Comparison of ENCODE assay signal across 18 cellular contexts in the genomic region with DNA sequence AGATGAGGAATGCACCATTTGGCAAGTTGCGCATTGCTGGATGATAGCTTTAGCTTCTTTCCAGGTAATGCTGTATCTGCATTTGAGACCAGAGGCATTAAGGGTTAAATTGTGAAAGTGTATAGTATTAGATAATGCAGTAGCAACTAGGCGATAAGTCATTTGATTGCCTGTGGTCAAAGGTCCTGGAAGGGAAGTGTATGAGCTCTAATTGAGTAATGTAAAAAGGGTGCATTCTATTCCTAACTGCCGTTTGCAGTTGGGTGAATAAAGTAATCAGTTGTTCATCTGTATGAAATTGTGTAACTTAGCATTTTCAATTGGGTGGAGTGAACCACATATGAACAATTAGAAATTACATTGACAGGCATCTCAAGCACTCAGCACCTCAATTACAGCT.
"Had no signal": no experiment of that assay in that cellular context is flagged by ENCODE, and none has a peak within 500 bp of the region (broad histone marks: within the 10 kb centered on the region; RNA-seq: fewer than 3 reads in every experiment).

No MANE protein-coding gene starts in this region.

- DNase-seq: activated CD4-positive, alpha-beta T cell treated with anti-CD3 and anti-CD28 coated beads, Interleukin-2, amount 50 U/mL, for 48 hours; activated naive CD4-positive, alpha-beta T cell treated with Interleukin-2 at 50 U/mL for 16 hours; dorsolateral prefrontal cortex; endodermal cell; kidney; nephron progenitor cell; occipital lobe; stimulated activated CD4-positive, alpha-beta T cell treated with anti-CD3 and anti-CD28 coated beads, Interleukin-4, amount 100 ng/mL, for 24 hours; stimulated activated naive CD4-positive, alpha-beta T cell; T1000; tibial artery; uterus; WERI-Rb-1 had no signal

- ATAC-seq: activated T-helper 17 cell treated with anti-CD3 and anti-CD28 coated beads, Interleukin-2, amount 50 U/mL, for 72 hours; esophagus mucosa had no signal

- FAIRE-seq: kidney had no signal

- H3K9me3 ChIP-seq: ascending aorta, tibial artery, uterus had no signal

- H3K27ac ChIP-seq: ascending aorta, dorsolateral prefrontal cortex, hepatocyte, skin epidermis, tibial artery, uterus, WERI-Rb-1 had no signal

- H3K79me2 ChIP-seq: hepatocyte had no signal

- H3K36me3 ChIP-seq: ascending aorta, tibial artery, uterus, WERI-Rb-1 had no signal

- H3K4me2 ChIP-seq: hepatocyte had no signal

- H3K4me1 ChIP-seq: uterus had no signal

- H3K27me3 ChIP-seq: ascending aorta, hepatocyte, tibial artery, uterus had no signal

- H2AFZ ChIP-seq: hepatocyte had no signal

- H3K4me3 ChIP-seq: ascending aorta, dorsolateral prefrontal cortex, hepatocyte, skin epidermis, tibial artery, uterus had no signal
